8 cellular contexts compared by ENCODE assay signal in the genomic region with DNA sequence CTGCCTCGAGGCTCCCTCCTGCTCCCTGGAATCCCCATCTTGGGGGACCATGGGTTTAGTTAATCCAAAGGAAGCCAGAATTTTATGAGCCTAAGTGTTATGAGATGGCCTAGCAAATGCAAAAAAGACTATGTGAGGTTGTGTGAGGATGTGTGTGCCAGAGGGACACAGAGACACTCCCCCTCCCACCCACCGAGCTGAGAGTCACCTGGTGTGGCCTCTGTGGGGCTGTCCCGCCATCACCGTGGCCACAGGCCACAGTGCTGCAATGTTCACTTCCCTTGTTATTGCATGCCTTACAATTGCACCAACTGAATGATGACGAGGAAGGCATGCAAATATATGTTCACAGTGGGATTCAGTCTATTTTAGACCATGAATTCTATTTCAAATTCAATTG. TPM values are rescaled to one million over a fixed set of nuclear protein-coding genes. Genes with fewer than 3 reads are reported as not detected.
DNase-seq lines count a peak whose midpoint lies in the region; ATAC-seq and TF ChIP-seq lines count a peak whose summit lies in the region.

No MANE protein-coding gene starts in this region.

- no peaks in the 10 kb centered on the region for H3K9me3 ChIP-seq in A673 (ENCODE audit: low read depth, low read length, poor library complexity, severe bottlenecking)

- H3K27ac Mint-ChIP-seq in activated CD4-positive, alpha-beta T cell treated with anti-CD3 and anti-CD28 coated beads, Interleukin-2, amount 10 ng/mL, durations not matched to agents 7 days and 5 days = peak overlapping the region; percentile 72
- H3K27ac Mint-ChIP-seq in activated naive CD4-positive, alpha-beta T cell treated with anti-CD3 and anti-CD28 coated beads, Interleukin-2, amount 10 ng/mL, durations not matched to agents 7 days and 5 days = no peak overlapping the region
- peak overlapping the region; percentile 33 for H3K27ac Mint-ChIP-seq in stimulated activated memory B cell treated with anti-CD40 and anti-IgM and Interleukin-4, amounts not matched to agents 10 μg/mL and 1 μg/mL and 100 μg/mL, for 72 hours

- H3K36me3 ChIP-seq in A673 (ENCODE audit: insufficient read depth, low read length, poor library complexity, severe bottlenecking) = no peaks in the 10 kb centered on the region

- no peaks in the 10 kb centered on the region for H3K9me3 Mint-ChIP-seq in activated CD4-positive, alpha-beta T cell treated with anti-CD3 and anti-CD28 coated beads, Interleukin-2, amount 10 ng/mL, durations not matched to agents 7 days and 5 days
- H3K9me3 Mint-ChIP-seq in activated naive CD4-positive, alpha-beta T cell treated with anti-CD3 and anti-CD28 coated beads, Interleukin-2, amount 10 ng/mL, durations not matched to agents 7 days and 5 days = no peaks in the 10 kb centered on the region
- peaks cover 7% of the 10 kb centered on the region for H3K9me3 Mint-ChIP-seq in stimulated activated memory B cell treated with anti-CD40 and anti-IgM and Interleukin-4, amounts not matched to agents 10 μg/mL and 1 μg/mL and 100 μg/mL, for 72 hours

- no peak overlapping the region for H3K27ac ChIP-seq in A673 (ENCODE audit: low read depth, low read length, poor library complexity, severe bottlenecking)

- intact Hi-C loops in A673 (cut with micrococcal nuclease; ENCODE audit: unreplicated experiment) = loop anchor here (2.0 to 5.0 kb wide), 2 partner anchors 39 to 301 kb away; no protein-coding TSS in a partner anchor

- H3K4me3 ChIP-seq in A673 (ENCODE audit: low read depth, low read length, poor library complexity, severe bottlenecking) = no peak overlapping the region

- no peaks in the 10 kb centered on the region for H3K27me3 ChIP-seq in A673 (replicated peaks; ENCODE audit: insufficient read depth, low read depth, low read length, poor library complexity)

- H3K27me3 Mint-ChIP-seq in activated CD4-positive, alpha-beta T cell treated with anti-CD3 and anti-CD28 coated beads, Interleukin-2, amount 10 ng/mL, durations not matched to agents 7 days and 5 days = peaks cover 23% of the 10 kb centered on the region
- H3K27me3 Mint-ChIP-seq in activated naive CD4-positive, alpha-beta T cell treated with anti-CD3 and anti-CD28 coated beads, Interleukin-2, amount 10 ng/mL, durations not matched to agents 7 days and 5 days = peaks cover 21% of the 10 kb centered on the region
- H3K27me3 Mint-ChIP-seq in stimulated activated memory B cell treated with anti-CD40 and anti-IgM and Interleukin-4, amounts not matched to agents 10 μg/mL and 1 μg/mL and 100 μg/mL, for 72 hours = peaks cover 31% of the 10 kb centered on the region

- peaks cover 33% of the 10 kb centered on the region for H3K4me1 Mint-ChIP-seq in activated CD4-positive, alpha-beta T cell treated with anti-CD3 and anti-CD28 coated beads, Interleukin-2, amount 10 ng/mL, durations not matched to agents 7 days and 5 days
- peaks cover 27% of the 10 kb centered on the region for H3K4me1 Mint-ChIP-seq in activated naive CD4-positive, alpha-beta T cell treated with anti-CD3 and anti-CD28 coated beads, Interleukin-2, amount 10 ng/mL, durations not matched to agents 7 days and 5 days
- peaks cover 11% of the 10 kb centered on the region for H3K4me1 Mint-ChIP-seq in stimulated activated memory B cell treated with anti-CD40 and anti-IgM and Interleukin-4, amounts not matched to agents 10 μg/mL and 1 μg/mL and 100 μg/mL, for 72 hours

- TF ChIP-seq CTCF in A673 (conservative IDR thresholded peaks at IDR 0.05; ENCODE audit: low read depth, low read length) = no peak

- ATAC-seq in HG03103 (IDR thresholded peaks at IDR 0.05; ENCODE audit: low read depth, unreplicated experiment) = peak; percentile 59
- peak; percentile 94 for ATAC-seq in stimulated activated memory B cell treated with anti-CD40 and anti-IgM and Interleukin-4, amounts not matched to agents 10 μg/mL and 1 μg/mL and 100 μg/mL, for 72 hours

- no TSS peak for BruUV-seq in A673 (replicated peaks; lab: Mats Ljungman, UMichigan)

- no peaks in the 10 kb centered on the region for H3K36me3 Mint-ChIP-seq in activated CD4-positive, alpha-beta T cell treated with anti-CD3 and anti-CD28 coated beads, Interleukin-2, amount 10 ng/mL, durations not matched to agents 7 days and 5 days (ENCODE audit: low read depth)
- no peaks in the 10 kb centered on the region for H3K36me3 Mint-ChIP-seq in activated naive CD4-positive, alpha-beta T cell treated with anti-CD3 and anti-CD28 coated beads, Interleukin-2, amount 10 ng/mL, durations not matched to agents 7 days and 5 days
- H3K36me3 Mint-ChIP-seq in stimulated activated memory B cell treated with anti-CD40 and anti-IgM and Interleukin-4, amounts not matched to agents 10 μg/mL and 1 μg/mL and 100 μg/mL, for 72 hours = peaks cover 6% of the 10 kb centered on the region

- POLR2A ChIA-PET in activated CD4-positive, alpha-beta T cell treated with anti-CD3 and anti-CD28 coated beads, Interleukin-2, amount 10 ng/mL, durations not matched to agents 7 days and 5 days (lab: Charles Lee) = no interaction called here
- POLR2A ChIA-PET in A673 (lab: Charles Lee; ENCODE audit: low non-redundant PET) = no interaction called here

- no peak overlapping the region for H3K4me3 Mint-ChIP-seq in activated CD4-positive, alpha-beta T cell treated with anti-CD3 and anti-CD28 coated beads, Interleukin-2, amount 10 ng/mL, durations not matched to agents 7 days and 5 days
- H3K4me3 Mint-ChIP-seq in activated naive CD4-positive, alpha-beta T cell treated with anti-CD3 and anti-CD28 coated beads, Interleukin-2, amount 10 ng/mL, durations not matched to agents 7 days and 5 days = no peak overlapping the region
- H3K4me3 Mint-ChIP-seq in stimulated activated memory B cell treated with anti-CD40 and anti-IgM and Interleukin-4, amounts not matched to agents 10 μg/mL and 1 μg/mL and 100 μg/mL, for 72 hours = peak overlapping the region; percentile 29

- peak; percentile 45 for DNase-seq in activated CD4-positive, alpha-beta T cell treated with anti-CD3 and anti-CD28 coated beads, Interleukin-2, amount 10 ng/mL, durations not matched to agents 7 days and 5 days
- DNase-seq in activated CD4-positive, alpha-beta T cell treated with anti-CD3 and anti-CD28 coated beads for 4 hours = no peak
- peak; percentile 55 for DNase-seq in activated naive CD4-positive, alpha-beta T cell treated with anti-CD3 and anti-CD28 coated beads, Interleukin-2, amount 10 ng/mL, durations not matched to agents 7 days and 5 days
- no peak for DNase-seq in A673 (ENCODE audit: low spot score)
- no peak for DNase-seq in NCI-H2227 treated with DMSO at 0.1 percent for 48 hours (lab: John Stamatoyannopoulos, UW)
- DNase-seq in kidney glomerular epithelial cell (lab: John Stamatoyannopoulos, UW) = no peak

- H3K4me1 ChIP-seq in A673 (ENCODE audit: insufficient read depth, low read length, poor library complexity, severe bottlenecking) = no peaks in the 10 kb centered on the region

- CTCF ChIA-PET in activated CD4-positive, alpha-beta T cell treated with anti-CD3 and anti-CD28 coated beads, Interleukin-2, amount 10 ng/mL, durations not matched to agents 7 days and 5 days (lab: Charles Lee) = interaction anchor here (0.8 to 0.9 kb wide), 2 partner anchors 32 to 302 kb away, joined by 3 read pairs; no protein-coding TSS in a partner anchor
- CTCF ChIA-PET in activated naive CD4-positive, alpha-beta T cell treated with anti-CD3 and anti-CD28 coated beads, Interleukin-2, amount 10 ng/mL, durations not matched to agents 7 days and 5 days (lab: Charles Lee) = interaction anchor here (0.7 to 2.1 kb wide), 8 partner anchors 9 to 236 kb away, joined by 3 to 19 read pairs (median 4); no protein-coding TSS in a partner anchor
- CTCF ChIA-PET in A673 (lab: Charles Lee) = interaction anchor here (0.8 to 1.9 kb wide), 3 partner anchors 88 to 301 kb away, joined by 3 to 9 read pairs (median 6); no protein-coding TSS in a partner anchor

RNA-seq across cellular contexts. Expression of a gene that starts 0.6 kb away (rescaled TPM):
- total RNA-seq in activated CD4-positive, alpha-beta T cell treated with anti-CD3 and anti-CD28 coated beads, Interleukin-2, amount 10 ng/mL, durations not matched to agents 7 days and 5 days = 1 to 10 TPM; 5.6 to 6.3 TPM
- total RNA-seq in A673 (2021) = not detected in 2 replicates

RNA-seq across cellular contexts. Expression of a gene that starts 25.0 kb away (rescaled TPM):
- not detected for total RNA-seq in activated CD4-positive, alpha-beta T cell treated with anti-CD3 and anti-CD28 coated beads, Interleukin-2, amount 10 ng/mL, durations not matched to agents 7 days and 5 days
- not detected in 2 replicates for total RNA-seq in A673 (2021)

Comparison
In these comparisons a context has a peak if more than half of its experiments do, and no peak if none do; other contexts are left out.
1. DNase-seq: peak in activated CD4-positive, alpha-beta T cell treated with anti-CD3 and anti-CD28 coated beads, Interleukin-2, amount 10 ng/mL, durations not matched to agents 7 days and 5 days (single experiment) and activated naive CD4-positive, alpha-beta T cell treated with anti-CD3 and anti-CD28 coated beads, Interleukin-2, amount 10 ng/mL, durations not matched to agents 7 days and 5 days (single experiment); none in activated CD4-positive, alpha-beta T cell treated with anti-CD3 and anti-CD28 coated beads for 4 hours (0 of 2), A673 (single experiment), NCI-H2227 treated with DMSO at 0.1 percent for 48 hours (single experiment) and kidney glomerular epithelial cell (single experiment).